33 cellular contexts compared by ENCODE assay signal in the genomic region with DNA sequence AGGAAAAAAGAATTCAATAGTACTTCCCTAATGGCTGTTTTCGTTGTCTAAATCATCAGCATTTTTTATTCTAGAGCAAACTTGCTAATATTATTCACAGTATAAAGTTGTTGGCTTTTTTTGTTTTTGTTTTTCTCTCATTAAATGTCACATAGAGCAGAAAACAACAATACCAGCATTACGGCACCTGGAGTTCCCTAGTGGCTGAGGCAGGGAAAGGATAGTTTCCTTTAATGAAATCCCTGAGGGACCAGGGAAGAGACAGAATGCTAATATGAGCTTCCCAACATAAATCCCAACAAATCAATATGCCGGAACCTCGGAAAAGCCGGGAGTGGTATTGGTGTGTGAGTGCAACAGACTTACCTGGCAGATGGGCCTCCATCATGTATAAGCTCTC.
"Had no signal": no experiment of that assay in that cellular context is flagged by ENCODE, and none has a peak within 500 bp of the region (broad histone marks: within the 10 kb centered on the region; RNA-seq: fewer than 3 reads in every experiment).

No MANE protein-coding gene starts in this region.

- H3K27me3 ChIP-seq: brain microvascular endothelial cell, heart left ventricle, pancreas, uterus had no signal

- H3K27me3 Mint-ChIP-seq: activated CD4-positive, alpha-beta memory T cell treated with anti-CD3 and anti-CD28 coated beads, Interleukin-2, amount 10 ng/mL, durations not matched to agents 7 days and 5 days; activated CD4-positive, alpha-beta T cell treated with anti-CD3 and anti-CD28 coated beads, Interleukin-2, amount 10 ng/mL, durations not matched to agents 7 days and 5 days; activated naive CD4-positive, alpha-beta T cell treated with anti-CD3 and anti-CD28 coated beads, Interleukin-2, amount 10 ng/mL, durations not matched to agents 7 days and 5 days; activated naive CD8-positive, alpha-beta T cell treated with anti-CD3 and anti-CD28 coated beads, Interleukin-2, amount 10 ng/mL, durations not matched to agents 7 days and 5 days; activated T-cell treated with anti-CD3 and anti-CD28 coated beads, Interleukin-2, amount 50 U/mL, for 24 hours; naive B cell had no signal

- H3K9me3 Mint-ChIP-seq: activated CD4-positive, alpha-beta memory T cell treated with anti-CD3 and anti-CD28 coated beads, Interleukin-2, amount 10 ng/mL, durations not matched to agents 7 days and 5 days; activated CD4-positive, alpha-beta T cell treated with anti-CD3 and anti-CD28 coated beads, Interleukin-2, amount 10 ng/mL, durations not matched to agents 7 days and 5 days; activated naive CD4-positive, alpha-beta T cell treated with anti-CD3 and anti-CD28 coated beads, Interleukin-2, amount 10 ng/mL, durations not matched to agents 7 days and 5 days; activated naive CD8-positive, alpha-beta T cell treated with anti-CD3 and anti-CD28 coated beads, Interleukin-2, amount 10 ng/mL, durations not matched to agents 7 days and 5 days; activated T-cell treated with anti-CD3 and anti-CD28 coated beads, Interleukin-2, amount 50 U/mL, for 24 hours; mesothelial cell of epicardium; WTC11 had no signal

- H3K4me1 Mint-ChIP-seq: activated CD4-positive, alpha-beta memory T cell treated with anti-CD3 and anti-CD28 coated beads, Interleukin-2, amount 10 ng/mL, durations not matched to agents 7 days and 5 days; activated CD4-positive, alpha-beta T cell treated with anti-CD3 and anti-CD28 coated beads, Interleukin-2, amount 10 ng/mL, durations not matched to agents 7 days and 5 days; activated naive CD4-positive, alpha-beta T cell treated with anti-CD3 and anti-CD28 coated beads, Interleukin-2, amount 10 ng/mL, durations not matched to agents 7 days and 5 days; activated naive CD8-positive, alpha-beta T cell treated with anti-CD3 and anti-CD28 coated beads, Interleukin-2, amount 10 ng/mL, durations not matched to agents 7 days and 5 days; naive B cell had no signal

- H3K36me3 ChIP-seq: brain microvascular endothelial cell, heart left ventricle, pancreas, prostate gland, thoracic aorta, uterus had no signal

- H3K4me3 Mint-ChIP-seq: activated CD4-positive, alpha-beta memory T cell treated with anti-CD3 and anti-CD28 coated beads, Interleukin-2, amount 10 ng/mL, durations not matched to agents 7 days and 5 days; activated CD4-positive, alpha-beta T cell treated with anti-CD3 and anti-CD28 coated beads, Interleukin-2, amount 10 ng/mL, durations not matched to agents 7 days and 5 days; activated naive CD4-positive, alpha-beta T cell treated with anti-CD3 and anti-CD28 coated beads, Interleukin-2, amount 10 ng/mL, durations not matched to agents 7 days and 5 days; activated naive CD8-positive, alpha-beta T cell treated with anti-CD3 and anti-CD28 coated beads, Interleukin-2, amount 10 ng/mL, durations not matched to agents 7 days and 5 days; activated T-cell treated with anti-CD3 and anti-CD28 coated beads, Interleukin-2, amount 50 U/mL, for 24 hours; mesothelial cell of epicardium; naive B cell had no signal

- ATAC-seq: heart left ventricle; pancreas; sciatic nerve; stimulated activated naive CD8-positive, alpha-beta T cell treated with anti-CD3 and anti-CD28 coated beads, Interleukin-15, Interleukin-2, amounts not matched to agents 100 U/mL and 50 U/mL, for 24 hours; WTC11 had no signal

- FAIRE-seq: astrocyte, pancreas had no signal

- H3K4me3 ChIP-seq: coronary artery, heart left ventricle, pancreas, prostate gland, skin epidermis, thoracic aorta, uterus had no signal

- H3K36me3 Mint-ChIP-seq: activated naive CD4-positive, alpha-beta T cell treated with anti-CD3 and anti-CD28 coated beads, Interleukin-2, amount 10 ng/mL, durations not matched to agents 7 days and 5 days; activated naive CD8-positive, alpha-beta T cell treated with anti-CD3 and anti-CD28 coated beads, Interleukin-2, amount 10 ng/mL, durations not matched to agents 7 days and 5 days; mesothelial cell of epicardium; naive B cell; WTC11 had no signal

- H3K27ac ChIP-seq: brain microvascular endothelial cell, coronary artery, heart left ventricle, pancreas, prostate gland, skin epidermis, thoracic aorta, uterus had no signal

- DNase-seq: activated CD4-positive, alpha-beta memory T cell treated with anti-CD3 and anti-CD28 coated beads, Interleukin-2, amount 10 ng/mL, durations not matched to agents 7 days and 5 days; activated CD4-positive, alpha-beta T cell treated with anti-CD3 and anti-CD28 coated beads for 1 hour; activated CD4-positive, alpha-beta T cell treated with anti-CD3 and anti-CD28 coated beads, Interleukin-2, amount 10 ng/mL, durations not matched to agents 7 days and 5 days; activated CD8-positive, alpha-beta memory T cell treated with anti-CD3 and anti-CD28 coated beads, Interleukin-2, amount 50 U/mL, for 48 hours; activated gamma-delta T cell; activated naive CD4-positive, alpha-beta T cell treated with anti-CD3 and anti-CD28 coated beads, Interleukin-2, amount 10 ng/mL, durations not matched to agents 7 days and 5 days; activated naive CD8-positive, alpha-beta T cell treated with anti-CD3 and anti-CD28 coated beads, Interleukin-2, amount 10 ng/mL, durations not matched to agents 7 days and 5 days; activated T-cell treated with anti-CD3 and anti-CD28 coated beads, Interleukin-2, amount 50 U/mL, for 24 hours; brain microvascular endothelial cell; dorsolateral prefrontal cortex; effector memory CD4-positive, alpha-beta T cell; erythroblast; foreskin fibroblast; heart left ventricle; hypothalamus; naive B cell; nucleus accumbens; pancreas; retina; stimulated activated CD4-positive, alpha-beta T cell treated with anti-CD3 and anti-CD28 coated beads, Interleukin-12 subunit alpha, Interleukin-12 subunit beta, amount 100 ng/mL, for 4 hours; stimulated activated CD4-positive, alpha-beta T cell treated with anti-CD3 and anti-CD28 coated beads, Interleukin-4, amount 100 ng/mL, for 1 hour; stimulated activated naive CD8-positive, alpha-beta T cell treated with anti-CD3 and anti-CD28 coated beads, Interleukin-15, Interleukin-2, amounts not matched to agents 100 U/mL and 50 U/mL, for 24 hours; T1000; trophoblast cell; uterus had no signal

- H3K9me3 ChIP-seq: heart left ventricle, pancreas, prostate gland, thoracic aorta, uterus had no signal

- H3K4me1 ChIP-seq: heart left ventricle, pancreas, uterus had no signal

- H3K27ac Mint-ChIP-seq: activated CD4-positive, alpha-beta memory T cell treated with anti-CD3 and anti-CD28 coated beads, Interleukin-2, amount 10 ng/mL, durations not matched to agents 7 days and 5 days; activated CD4-positive, alpha-beta T cell treated with anti-CD3 and anti-CD28 coated beads, Interleukin-2, amount 10 ng/mL, durations not matched to agents 7 days and 5 days; activated naive CD4-positive, alpha-beta T cell treated with anti-CD3 and anti-CD28 coated beads, Interleukin-2, amount 10 ng/mL, durations not matched to agents 7 days and 5 days; activated naive CD8-positive, alpha-beta T cell treated with anti-CD3 and anti-CD28 coated beads, Interleukin-2, amount 10 ng/mL, durations not matched to agents 7 days and 5 days; activated T-cell treated with anti-CD3 and anti-CD28 coated beads, Interleukin-2, amount 50 U/mL, for 24 hours; mesothelial cell of epicardium; naive B cell; WTC11 had no signal
